In genomic region chr3:108125550-108126071, GRCh38 we compare ENCODE assay signal across 8 cellular contexts. TPM values are rescaled to one million over a fixed set of nuclear protein-coding genes. Genes with fewer than 3 reads are reported as not detected.
DNase-seq lines count a peak whose midpoint lies in the region; ATAC-seq, FAIRE-seq and TF ChIP-seq lines count a peak whose summit lies in the region.

No MANE protein-coding gene starts in this region.

- no peaks in the 10 kb centered on the region for H3K36me3 Mint-ChIP-seq in chondrocyte (ENCODE audit: low read depth)

- H3K27ac Mint-ChIP-seq in chondrocyte (ENCODE audit: unreplicated experiment), result no peak overlapping the region

- TF ChIP-seq CTCF in chondrocyte (IDR thresholded peaks at IDR 0.05), result no peak

- ATAC-seq in GM18499 (IDR thresholded peaks at IDR 0.05; ENCODE audit: insufficient read depth, unreplicated experiment) (peak; percentile 32), HG02571 (IDR thresholded peaks at IDR 0.05; ENCODE audit: unreplicated experiment) (peak; percentile 52)

- no peak for FAIRE-seq in frontal cortex (lab: Jason Lieb, UNC)

- H3K9me3 Mint-ChIP-seq in chondrocyte (ENCODE audit: low read depth), result no peaks in the 10 kb centered on the region

- no peak overlapping the region for H3K4me3 Mint-ChIP-seq in chondrocyte (ENCODE audit: unreplicated experiment)

- peaks cover 2% of the 10 kb centered on the region for H3K27me3 Mint-ChIP-seq in chondrocyte (ENCODE audit: low read depth)

- H3K4me1 Mint-ChIP-seq in chondrocyte (ENCODE audit: low read depth), result peaks cover 3% of the 10 kb centered on the region

- DNase-seq in NCI-H1417 treated with DMSO at 0.1 percent for 48 hours (lab: John Stamatoyannopoulos, UW), result peak; percentile 98
- DNase-seq in activated CD4-positive, alpha-beta T cell treated with anti-CD3 and anti-CD28 coated beads, Interleukin-2, amount 50 U/mL, for 48 hours, result peak; percentile 53 to 66
- DNase-seq in lung microvascular endothelial cell (ENCODE audit: low read depth in 2 of 2), result peak; percentile 88 to 91
- DNase-seq in chondrocyte (ENCODE audit: low spot score), result no peak
- no peak for DNase-seq in frontal cortex (ENCODE audit: low spot score in 2 of 2)
- no peak for DNase-seq in medulla oblongata (ENCODE audit: extremely low spot score)

RNA-seq across cellular contexts. Expression of gene CD47, which starts 34.8 kb away (rescaled TPM):
- total RNA-seq in lung microvascular endothelial cell (34.9 and 53.6 TPM in 2 replicates), chondrocyte (43.1 to 56.7 TPM (median 49.1 TPM) in 3 replicates), frontal cortex (444 TPM)

Comparison
In these comparisons a context has a peak if more than half of its experiments do, and no peak if none do; other contexts are left out.
1. DNase-seq: peak in NCI-H1417 treated with DMSO at 0.1 percent for 48 hours (single experiment), activated CD4-positive, alpha-beta T cell treated with anti-CD3 and anti-CD28 coated beads, Interleukin-2, amount 50 U/mL, for 48 hours (2 of 2) and lung microvascular endothelial cell (2 of 2); none in chondrocyte (single experiment), frontal cortex (0 of 2) and medulla oblongata (single experiment).